ENCODE assay signal across 8 cellular contexts in the genomic region with DNA sequence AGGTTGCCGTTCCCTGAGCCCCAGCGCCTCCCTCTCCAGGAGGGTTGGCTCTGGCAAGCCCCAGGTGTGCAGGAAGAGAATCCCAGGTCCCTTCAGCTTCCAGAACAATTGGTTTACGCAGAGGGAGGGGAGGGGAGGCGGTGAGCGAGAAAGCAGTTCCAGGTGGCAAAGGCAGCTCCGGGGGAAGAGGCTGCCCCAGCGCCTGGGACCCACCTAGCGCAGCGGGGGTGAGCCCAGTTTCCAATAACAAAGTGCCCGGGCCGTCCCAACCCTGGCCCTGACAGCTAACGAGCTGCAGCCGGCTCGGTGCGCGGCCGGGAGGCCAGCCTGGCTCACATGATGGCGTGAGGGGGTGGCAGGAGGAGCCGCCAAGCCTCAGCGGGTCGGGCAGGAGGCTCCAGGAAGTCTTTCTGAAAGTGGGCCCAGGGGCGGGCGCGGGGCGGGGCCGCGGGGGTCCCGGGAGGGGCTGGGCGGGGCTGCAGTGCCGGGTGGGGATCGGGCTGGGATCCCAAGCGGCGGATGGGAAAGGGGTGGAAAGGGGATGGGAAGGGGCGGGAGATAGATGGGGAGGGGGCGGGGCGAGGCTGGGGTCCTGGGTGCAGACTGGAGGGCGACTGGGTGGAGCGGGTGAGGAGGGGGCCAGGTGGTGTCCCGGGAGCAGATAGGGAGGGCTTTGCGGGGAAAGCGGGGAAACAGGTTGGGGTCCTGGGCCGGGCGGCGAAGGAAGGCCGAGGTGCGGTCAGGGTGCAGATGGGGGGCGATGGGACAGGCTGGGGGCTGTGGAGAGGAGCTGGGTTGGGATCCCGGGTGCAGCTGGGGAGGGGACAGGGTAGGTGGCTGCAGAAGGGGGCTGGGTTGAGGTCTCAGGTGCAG. TPM values are rescaled to one million over a fixed set of nuclear protein-coding genes. Genes with fewer than 3 reads are reported as not detected.
A peak's percentile ranks its signal among the peaks of the same experiment; 100 is the strongest.
DNase-seq lines count a peak whose midpoint lies in the region; ATAC-seq and TF ChIP-seq lines count a peak whose summit lies in the region.

No MANE protein-coding gene starts in this region.

- peak overlapping the region; percentile 18 to 37 for H3K4me3 ChIP-seq in Panc1 (ENCODE audit: low read depth in 2 of 2, low read length in 2 of 2)
- H3K4me3 ChIP-seq in spleen, result peak overlapping the region in 7 of 8 donors; percentile 1 to 62 (median 26)

- DNase-seq in EL (peak; percentile 41), Panc1 (ENCODE audit: low read depth, low spot score) (no peak), chondrocyte (ENCODE audit: low spot score) (no peak), kidney tubule cell (ENCODE audit: low spot score) (peak; percentile 66), spleen (peak; percentile 85), dedifferentiated amniotic fluid mesenchymal stem cell (ENCODE audit: extremely low spot score) (no peak), DMS114 treated with DMSO at 0.1 percent for 48 hours (lab: John Stamatoyannopoulos, UW; ENCODE audit: unreplicated experiment) (no peak)

- H3K9me3 ChIP-seq in Panc1 (ENCODE audit: control insufficient read depth, insufficient read depth, low read depth, low read length), result no peaks in the 10 kb centered on the region
- H3K9me3 ChIP-seq in spleen, result no peaks in the 10 kb centered on the region

- H3K4me3 Mint-ChIP-seq in chondrocyte (ENCODE audit: unreplicated experiment), result peak overlapping the region; percentile 67

- CTCF ChIA-PET in Panc1 (lab: Charles Lee), result interaction anchor here (0.6 to 1.3 kb wide), 4 partner anchors 9 to 322 kb away, joined by 3 to 6 read pairs (median 3); no protein-coding TSS in a partner anchor

- intact Hi-C loops in Panc1 (cut with micrococcal nuclease; ENCODE audit: unreplicated experiment), result loop anchor here (2.0 kb wide), 1 partner anchor 24 kb away; the partner anchor contains the start of gene DHRS3
- intact Hi-C loops in spleen (cut with DNase I; ENCODE audit: low total_unique reads), result loop anchor here (10.0 kb wide), 1 partner anchor 70 kb away; no protein-coding TSS in a partner anchor

- peak overlapping the region; percentile 75 for H3K27ac Mint-ChIP-seq in chondrocyte (ENCODE audit: unreplicated experiment)

- POLR2A ChIA-PET in Panc1 (lab: Charles Lee), result interaction anchor here (0.7 kb wide), 1 partner anchor 8 kb away, joined by 3 read pairs; no protein-coding TSS in a partner anchor

- H3K27me3 ChIP-seq in Panc1 (ENCODE audit: control insufficient read depth, insufficient read depth, low read length) (no peaks in the 10 kb centered on the region), spleen (replicated peaks in 1 of 7) (peaks cover 0 to 20% (median 0%) of the 10 kb centered on the region in 7 donors)

- in situ Hi-C loops in Panc1 (cut with HindIII; ENCODE audit: low pct_unique_long_range_greater_than_20kb, low sequenced_read_pairs), result no loop called here

- H3K27me3 Mint-ChIP-seq in chondrocyte (ENCODE audit: low read depth), result no peaks in the 10 kb centered on the region

- peaks cover 35% of the 10 kb centered on the region for H3K4me1 Mint-ChIP-seq in chondrocyte (ENCODE audit: low read depth)

- BruUV-seq in Panc1 (replicated peaks; lab: Mats Ljungman, UMichigan), result no TSS peak

- peaks cover 3% of the 10 kb centered on the region for H3K36me3 Mint-ChIP-seq in chondrocyte (ENCODE audit: low read depth)

- TF ChIP-seq CTCF in Panc1 (IDR thresholded peaks at IDR 0.05), result no peak
- no peak for TF ChIP-seq CTCF in chondrocyte (IDR thresholded peaks at IDR 0.05)
- no peak for TF ChIP-seq CTCF in spleen (IDR thresholded peaks at IDR 0.05 in 8 of 11, conservative IDR thresholded peaks at IDR 0.05 in 3 of 11)

- 7 to 13% (median 13%) methylated on average over 39 to 48 of the region's 48 CpGs for WGBS in spleen, 5 donors

- peak; percentile 13 for ATAC-seq in Panc1
- no peak for ATAC-seq in GM18870 (IDR thresholded peaks at IDR 0.05; ENCODE audit: unreplicated experiment)

- H3K4me1 ChIP-seq in Panc1 (ENCODE audit: control insufficient read depth, insufficient read depth, low read length) (peaks cover 86% of the 10 kb centered on the region), spleen (peaks cover 27 to 97% (median 56%) of the 10 kb centered on the region in 6 donors)

- TF ChIP-seq POLR2A in spleen (IDR thresholded peaks at IDR 0.05), result no peak

- H3K27ac ChIP-seq in Panc1 (ENCODE audit: low read length) (peak overlapping the region; percentile 96), spleen (peak overlapping the region in 6 of 8 donors; percentile 28 to 70 (median 64))

- no peaks in the 10 kb centered on the region for H3K9me3 Mint-ChIP-seq in chondrocyte (ENCODE audit: low read depth)

- H3K36me3 ChIP-seq in Panc1 (ENCODE audit: control insufficient read depth, insufficient read depth, low read length) (no peaks in the 10 kb centered on the region), spleen (no peaks in the 10 kb centered on the region)

RNA-seq across cellular contexts. Expression of gene DHRS3, which starts 22.8 kb away (rescaled TPM):
- 113 TPM for total RNA-seq in Panc1 (2021; ENCODE audit: unreplicated experiment)
- 143 TPM for polyA plus RNA-seq in Panc1 (2012; ENCODE audit: insufficient read length)
- 28.0 to 31.9 TPM (median 31.8 TPM) in 3 replicates for total RNA-seq in chondrocyte
- 10 to 100 TPM; 21.0 to 41.0 (median 35.1) TPM for total RNA-seq in spleen
- polyA plus RNA-seq in spleen, result 10 to 100 TPM in 2 of 3 donors, 1 to 10 TPM in 1; 8.9 to 19.5 (median 13.6) TPM

RNA-seq across cellular contexts. Expression of gene AADACL4, which starts 48.7 kb away (rescaled TPM):
- total RNA-seq in Panc1 (2021; ENCODE audit: unreplicated experiment), result not detected
- not detected for polyA plus RNA-seq in Panc1 (2012; ENCODE audit: insufficient read length)
- not detected in 3 replicates for total RNA-seq in chondrocyte
- under 1 TPM in 2 of 7 donors, not detected in 5; 0.23 to 0.32 TPM for total RNA-seq in spleen
- under 1 TPM in 2 of 3 donors, not detected in 1; 0.04 to 0.29 TPM for polyA plus RNA-seq in spleen

Comparison
In these comparisons a context has a peak if more than half of its experiments do, and no peak if none do; other contexts are left out.
1. DNase-seq: peak in EL (single experiment), kidney tubule cell (single experiment) and spleen (single experiment); none in Panc1 (single experiment), chondrocyte (single experiment), dedifferentiated amniotic fluid mesenchymal stem cell (single experiment) and DMS114 treated with DMSO at 0.1 percent for 48 hours (single experiment).